Comparison of ENCODE assay signal across 8 cellular contexts in genomic region chr6:117484052-117484646, GRCh38. TPM values are rescaled to one million over a fixed set of nuclear protein-coding genes. Genes with fewer than 3 reads are reported as not detected.
A peak's percentile ranks its signal among the peaks of the same experiment; 100 is the strongest.
DNase-seq lines count a peak whose midpoint lies in the region; ATAC-seq and TF ChIP-seq lines count a peak whose summit lies in the region.
"Had no signal": no experiment of that assay in that cellular context is flagged by ENCODE, and none has a peak within 500 bp of the region (broad histone marks: within the 10 kb centered on the region; RNA-seq: fewer than 3 reads in every experiment).

No MANE protein-coding gene starts in this region.

- H3K36me3 Mint-ChIP-seq in WTC11, result peaks cover 21% of the 10 kb centered on the region

- ATAC-seq in WTC11 (no peak), GM18519 (IDR thresholded peaks at IDR 0.05; ENCODE audit: low FRiP score, unreplicated experiment) (no peak)

- peaks cover 24% of the 10 kb centered on the region for H3K27me3 Mint-ChIP-seq in WTC11 (ENCODE audit: low read depth)

- H3K4me1 ChIP-seq in skeletal muscle tissue (ENCODE audit: control insufficient read depth in 3 of 3, insufficient read depth in 3 of 3, low read length in 3 of 3), result peaks cover 6 to 20% (median 7%) of the 10 kb centered on the region in 3 donors

- H3K27ac Mint-ChIP-seq in WTC11, result no peak overlapping the region

- no peaks in the 10 kb centered on the region for H3K27me3 ChIP-seq in skeletal muscle tissue (ENCODE audit: control insufficient read depth in 3 of 3, insufficient read depth in 3 of 3, low read length in 3 of 3)

- DNase-seq in HFF-Myc (ENCODE audit: extremely low read depth, low read depth) (no peak), WTC11 (ENCODE audit: low spot score) (no peak), foreskin fibroblast (no peak), DMS 273 (lab: John Stamatoyannopoulos, UW; ENCODE audit: unreplicated experiment) (no peak)
- no peak for DNase-seq in stimulated activated CD4-positive, alpha-beta T cell treated with anti-CD3 and anti-CD28 coated beads, Interleukin-15, amount 100 ng/mL, for 24 hours

- CTCF ChIA-PET in WTC11 (lab: Charles Lee), result interaction anchor here (1.4 to 1.7 kb wide), 2 partner anchors 34 to 63 kb away, joined by 5 to 11 read pairs; no protein-coding TSS in a partner anchor

- peak overlapping the region; percentile 70 for H3K27ac ChIP-seq in skeletal muscle tissue (ENCODE audit: low read depth, low read length)

- peak overlapping the region; percentile 87 for H3K4me3 Mint-ChIP-seq in WTC11

- POLR2A ChIA-PET in WTC11 (lab: Charles Lee), result interaction anchor here (1.1 kb wide), 1 partner anchor 8 kb away, joined by 4 read pairs; no protein-coding TSS in a partner anchor

- H3K4me1 Mint-ChIP-seq in WTC11, result peaks cover 34% of the 10 kb centered on the region

- TF ChIP-seq CTCF in HFF-Myc (IDR thresholded peaks at IDR 0.05; ENCODE audit: low read depth, low read length, missing control alignments), result no peak
- TF ChIP-seq CTCF in WTC11 (IDR thresholded peaks at IDR 0.05), result no peak
- no peak for TF ChIP-seq CTCF in foreskin fibroblast (IDR thresholded peaks at IDR 0.05; ENCODE audit: low read depth, low read length)

- peak overlapping the region; percentile 86 to 93 (median 90) for H3K9ac ChIP-seq in skeletal muscle tissue (ENCODE audit: low read depth in 1 of 3, low read length in 3 of 3)

- H3K4me3 ChIP-seq in HFF-Myc (replicated peaks; ENCODE audit: low read depth, low read length) (peak overlapping the region; percentile 92), foreskin fibroblast (ENCODE audit: low read depth in 1 of 2, low read length in 2 of 2) (peak overlapping the region; percentile 94 to 98), skeletal muscle tissue (ENCODE audit: low read length in 3 of 3) (peak overlapping the region; percentile 73 to 83 (median 82))

- no peaks in the 10 kb centered on the region for H3K36me3 ChIP-seq in skeletal muscle tissue (ENCODE audit: control insufficient read depth in 3 of 3, insufficient read depth in 3 of 3, low read length in 3 of 3)

- no peaks in the 10 kb centered on the region for H3K9me3 ChIP-seq in skeletal muscle tissue (ENCODE audit: control insufficient read depth in 3 of 3, low read length in 3 of 3)

- peaks cover 20% of the 10 kb centered on the region for H3K9me3 Mint-ChIP-seq in WTC11

TF ChIP-seq in WTC11, 78 proteins besides CTCF, POLR2A, EP300 and RAD21:
- TF ChIP-seq ZNF263 (CRISPR knock-in tag; IDR thresholded peaks at IDR 0.05; ENCODE audit: low read depth) (no peak), ZNF121 (CRISPR knock-in tag; IDR thresholded peaks at IDR 0.05) (0 out of 2 replicates have a peak, but pooled peaks have one; percentile 6)

RNA-seq across cellular contexts. Expression of gene DCBLD1, which starts 1.7 kb away (rescaled TPM):
- total RNA-seq in WTC11 (2021), result 9.6 to 11.2 TPM (median 10.6 TPM) in 3 replicates
- total RNA-seq in skeletal muscle tissue, result 12.0 TPM

RNA-seq across cellular contexts. Expression of gene ROS1, which starts 58.4 kb away (rescaled TPM):
- total RNA-seq in WTC11 (2021) (0.02 to 0.05 TPM (median 0.05 TPM) in 3 replicates), skeletal muscle tissue (under 0.01 TPM)
- total RNA-seq: T-helper 1 cell treated with Interleukin-12 subunit alpha and Interleukin-12 subunit beta and Interleukin-4 antibody, amounts not matched to agents 30 ng/mL and 1 ng/mL, for 36 hours had no signal
